ENCODE assay signal across 1 cellular context in genomic region chr1:203744008-203744972, GRCh38.
TF ChIP-seq lines count a peak whose summit lies in the region.

No MANE protein-coding gene starts in this region.

TF ChIP-seq in IMR-90, 13 proteins besides CTCF, POLR2A, EP300 and RAD21 (continued from another document):
- TF ChIP-seq RCOR1 (IDR thresholded peaks at IDR 0.05; ENCODE audit: insufficient replicate concordance, low read length) (no peak), ELK1 (IDR thresholded peaks at IDR 0.05; ENCODE audit: borderline replicate concordance, low read depth, low read length) (no peak), USF2 (IDR thresholded peaks at IDR 0.05; ENCODE audit: low read depth, low read length) (no peak), FOS (IDR thresholded peaks at IDR 0.05; ENCODE audit: low read depth, low read length) (no peak), MAZ (IDR thresholded peaks at IDR 0.05; ENCODE audit: borderline replicate concordance, low read depth, low read length) (no peak), SMC3 (IDR thresholded peaks at IDR 0.05; ENCODE audit: low read depth, low read length) (no peak), NFE2L2 (IDR thresholded peaks at IDR 0.05; ENCODE audit: low read depth, low read length) (no peak), CEBPB (IDR thresholded peaks at IDR 0.05; ENCODE audit: low read depth, low read length) (no peak)
TF ChIP-seq in IMR-90: peak in this region for 0.
